Comparison of ENCODE assay signal across 3 cellular contexts in the genomic region with DNA sequence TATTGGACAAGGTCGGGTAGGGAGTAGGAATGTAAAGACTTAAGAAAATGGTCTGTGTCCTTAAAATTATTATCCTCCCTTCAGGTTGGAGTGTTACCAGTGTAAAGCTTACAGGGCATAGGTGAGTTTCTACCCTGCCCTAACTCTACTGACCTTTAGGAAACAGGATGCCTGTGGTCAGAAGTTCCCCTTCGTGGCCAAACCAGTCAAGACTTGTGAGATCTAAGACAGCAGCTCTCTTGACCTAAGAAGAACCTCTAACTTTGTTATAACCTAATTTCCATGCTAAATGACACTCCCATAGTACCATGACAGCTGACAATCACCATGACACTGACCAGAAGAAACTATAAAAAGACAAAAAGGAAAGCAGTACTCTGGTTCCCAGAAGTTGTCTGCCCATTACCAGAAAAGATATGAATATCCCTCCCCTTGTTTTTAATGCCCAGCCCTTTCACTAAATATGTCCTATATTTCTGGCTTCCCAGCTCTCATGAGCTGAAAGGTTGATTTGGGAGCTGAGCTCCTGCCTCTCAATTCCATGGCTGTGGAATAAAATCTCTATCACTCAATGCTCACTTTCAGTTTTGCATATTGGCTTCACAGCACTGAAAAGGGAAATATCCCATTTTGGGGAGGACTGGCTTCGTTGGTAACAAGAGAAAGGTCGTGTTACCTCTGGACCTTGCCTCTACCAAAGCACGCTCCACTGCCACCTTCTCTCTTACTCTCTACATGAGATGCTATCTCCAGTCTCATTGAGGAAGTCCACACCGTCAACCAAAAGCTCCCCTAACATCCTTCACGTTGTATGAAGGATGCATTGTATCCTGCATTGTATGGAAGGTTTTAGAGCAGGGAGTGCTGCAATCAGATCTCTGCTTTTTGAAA.
TF ChIP-seq lines count a peak whose summit lies in the region.

No MANE protein-coding gene starts in this region.

TF ChIP-seq in IMR-90, 13 proteins besides CTCF, POLR2A, EP300 and RAD21:
- TF ChIP-seq, protein P1, sequence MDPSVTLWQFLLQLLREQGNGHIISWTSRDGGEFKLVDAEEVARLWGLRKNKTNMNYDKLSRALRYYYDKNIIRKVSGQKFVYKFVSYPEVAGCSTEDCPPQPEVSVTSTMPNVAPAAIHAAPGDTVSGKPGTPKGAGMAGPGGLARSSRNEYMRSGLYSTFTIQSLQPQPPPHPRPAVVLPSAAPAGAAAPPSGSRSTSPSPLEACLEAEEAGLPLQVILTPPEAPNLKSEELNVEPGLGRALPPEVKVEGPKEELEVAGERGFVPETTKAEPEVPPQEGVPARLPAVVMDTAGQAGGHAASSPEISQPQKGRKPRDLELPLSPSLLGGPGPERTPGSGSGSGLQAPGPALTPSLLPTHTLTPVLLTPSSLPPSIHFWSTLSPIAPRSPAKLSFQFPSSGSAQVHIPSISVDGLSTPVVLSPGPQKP (IDR thresholded peaks at IDR 0.05; ENCODE audit: borderline replicate concordance, low read depth, low read length), result no peak

TF ChIP-seq in SK-N-SH treated with all-trans-retinoic acid at 6 μM for 48 hours, 23 proteins besides CTCF, POLR2A, EP300 and RAD21:
- no peak for TF ChIP-seq ZFP3 (CRISPR knock-in tag; IDR thresholded peaks at IDR 0.05)
- no peak for TF ChIP-seq ISL1 (CRISPR knock-in tag; IDR thresholded peaks at IDR 0.05)
- TF ChIP-seq ESRRG (CRISPR knock-in tag; IDR thresholded peaks at IDR 0.05), result no peak
- no peak for TF ChIP-seq GLIS3 (CRISPR knock-in tag; IDR thresholded peaks at IDR 0.05)

TF ChIP-seq in HepG2, 621 proteins besides CTCF, POLR2A, EP300 and RAD21:
- TF ChIP-seq ZBTB14 (CRISPR knock-in tag; IDR thresholded peaks at IDR 0.05), result no peak
- TF ChIP-seq, protein P2, sequence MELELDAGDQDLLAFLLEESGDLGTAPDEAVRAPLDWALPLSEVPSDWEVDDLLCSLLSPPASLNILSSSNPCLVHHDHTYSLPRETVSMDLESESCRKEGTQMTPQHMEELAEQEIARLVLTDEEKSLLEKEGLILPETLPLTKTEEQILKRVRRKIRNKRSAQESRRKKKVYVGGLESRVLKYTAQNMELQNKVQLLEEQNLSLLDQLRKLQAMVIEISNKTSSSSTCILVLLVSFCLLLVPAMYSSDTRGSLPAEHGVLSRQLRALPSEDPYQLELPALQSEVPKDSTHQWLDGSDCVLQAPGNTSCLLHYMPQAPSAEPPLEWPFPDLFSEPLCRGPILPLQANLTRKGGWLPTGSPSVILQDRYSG (CRISPR knock-in tag; IDR thresholded peaks at IDR 0.05), result no peak
- no peak for TF ChIP-seq ZSCAN31 (CRISPR knock-in tag; IDR thresholded peaks at IDR 0.05; ENCODE audit: low read depth)
- no peak for TF ChIP-seq ZNF205 (CRISPR knock-in tag; IDR thresholded peaks at IDR 0.05)
- TF ChIP-seq, protein P3, sequence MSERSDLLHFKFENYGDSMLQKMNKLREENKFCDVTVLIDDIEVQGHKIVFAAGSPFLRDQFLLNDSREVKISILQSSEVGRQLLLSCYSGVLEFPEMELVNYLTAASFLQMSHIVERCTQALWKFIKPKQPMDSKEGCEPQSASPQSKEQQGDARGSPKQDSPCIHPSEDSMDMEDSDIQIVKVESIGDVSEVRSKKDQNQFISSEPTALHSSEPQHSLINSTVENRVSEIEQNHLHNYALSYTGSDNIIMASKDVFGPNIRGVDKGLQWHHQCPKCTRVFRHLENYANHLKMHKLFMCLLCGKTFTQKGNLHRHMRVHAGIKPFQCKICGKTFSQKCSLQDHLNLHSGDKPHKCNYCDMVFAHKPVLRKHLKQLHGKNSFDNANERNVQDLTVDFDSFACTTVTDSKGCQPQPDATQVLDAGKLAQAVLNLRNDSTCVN (CRISPR knock-in tag; IDR thresholded peaks at IDR 0.05; ENCODE audit: borderline replicate concordance), result no peak
- no peak for TF ChIP-seq NCOA2 (CRISPR knock-in tag; IDR thresholded peaks at IDR 0.05)
- TF ChIP-seq ZNF34 (CRISPR knock-in tag; IDR thresholded peaks at IDR 0.05; ENCODE audit: borderline replicate concordance), result no peak
- no peak for TF ChIP-seq ZNF18 (CRISPR knock-in tag; IDR thresholded peaks at IDR 0.05; ENCODE audit: insufficient replicate concordance)
- no peak for TF ChIP-seq SCMH1 (CRISPR knock-in tag; IDR thresholded peaks at IDR 0.05; ENCODE audit: borderline replicate concordance)
- no peak for TF ChIP-seq ZFP36L2 (CRISPR knock-in tag; IDR thresholded peaks at IDR 0.05)
- TF ChIP-seq ZNF773 (CRISPR knock-in tag; IDR thresholded peaks at IDR 0.05; ENCODE audit: borderline replicate concordance), result no peak
- no peak for TF ChIP-seq MTF1 (CRISPR knock-in tag; IDR thresholded peaks at IDR 0.05)
- no peak for TF ChIP-seq ZMYM2 (CRISPR knock-in tag; IDR thresholded peaks at IDR 0.05)
- no peak for TF ChIP-seq ZNF343 (CRISPR knock-in tag; IDR thresholded peaks at IDR 0.05)
TF ChIP-seq in HepG2: peak in this region for 0.
